In the genomic region with DNA sequence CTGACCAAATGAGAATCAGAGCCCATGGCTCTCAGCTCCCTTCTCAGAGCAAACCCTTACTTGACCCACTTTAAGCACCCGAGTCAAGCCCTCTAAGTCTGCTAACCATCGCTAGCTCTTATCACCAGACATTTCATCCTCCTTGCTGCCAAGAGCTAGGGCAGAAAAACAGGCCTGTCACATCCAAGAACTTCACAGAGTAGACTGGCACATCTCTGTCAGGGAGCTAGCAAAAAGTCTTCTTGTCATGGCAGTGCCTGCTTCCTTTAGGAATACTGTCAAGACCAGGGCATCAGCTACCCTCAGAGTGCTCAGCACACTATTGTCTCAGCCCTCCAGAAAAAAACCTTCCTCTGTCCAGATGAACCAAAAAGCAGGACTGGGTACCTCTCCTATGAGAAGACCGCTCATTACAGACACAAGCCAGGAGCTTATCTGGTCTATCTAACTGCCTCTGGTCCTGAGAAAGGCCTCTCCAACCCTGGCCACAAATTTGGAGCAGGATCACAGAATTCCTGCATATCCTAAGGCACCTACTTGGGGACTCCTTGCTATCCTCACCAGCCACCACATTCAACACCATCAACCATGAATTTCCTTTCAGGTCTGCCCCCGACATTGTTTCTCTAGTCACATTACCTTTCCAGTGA, we compare ENCODE assay signal across 14 cellular contexts. TPM values are rescaled to one million over a fixed set of nuclear protein-coding genes. Genes with fewer than 3 reads are reported as not detected.
DNase-seq lines count a peak whose midpoint lies in the region; ATAC-seq, FAIRE-seq and TF ChIP-seq lines count a peak whose summit lies in the region.
"Had no signal": no experiment of that assay in that cellular context is flagged by ENCODE, and none has a peak within 500 bp of the region (broad histone marks: within the 10 kb centered on the region; RNA-seq: fewer than 3 reads in every experiment).

No MANE protein-coding gene starts in this region.

- CTCF ChIA-PET in SK-N-SH (lab: Yijun Ruan, JAX), result interaction anchor here (1.2 to 3.9 kb wide), 6 partner anchors 10 to 111 kb away, joined by 3 to 21 read pairs (median 8); no protein-coding TSS in a partner anchor

- FAIRE-seq in astrocyte (lab: Jason Lieb, UNC), result no peak

- peaks cover 0 to 12% of the 10 kb centered on the region in 2 experiments for H3K36me3 ChIP-seq in SK-N-SH (replicated peaks in 1 of 2; ENCODE audit: control insufficient read depth in 1 of 2, insufficient read depth in 2 of 2, low read length in 1 of 2)
- H3K36me3 ChIP-seq in astrocyte (ENCODE audit: insufficient read depth, low read length), result no peaks in the 10 kb centered on the region
- H3K36me3 ChIP-seq in aorta (ENCODE audit: control insufficient read depth in 1 of 2, insufficient read depth in 2 of 2, low read length in 1 of 2), result no peaks in the 10 kb centered on the region

- TF ChIP-seq RAD21 in SK-N-SH (IDR thresholded peaks at IDR 0.05; ENCODE audit: low read length), result no peak

- peak overlapping the region; percentile 56 to 96 for H3K27ac ChIP-seq in SK-N-SH (ENCODE audit: low read depth in 2 of 2, low read length in 1 of 2)
- peak overlapping the region; percentile 88 for H3K27ac ChIP-seq in astrocyte (ENCODE audit: low read depth, low read length)
- H3K27ac ChIP-seq in aorta (ENCODE audit: low read depth in 1 of 2, low read length in 2 of 2), result peak overlapping the region; percentile 64 to 74

- H3K4me2 ChIP-seq in SK-N-SH, result peak overlapping the region; percentile 32; the same call in 1 of the 2 replicates
- peak overlapping the region; percentile 72 for H3K4me2 ChIP-seq in astrocyte (ENCODE audit: low read length)

- H3K4me1 ChIP-seq in SK-N-SH (ENCODE audit: control insufficient read depth in 1 of 2, insufficient read depth in 2 of 2, low read depth in 1 of 2, low read length in 1 of 2) (peaks cover 31 to 33% of the 10 kb centered on the region in 2 experiments), astrocyte (ENCODE audit: insufficient read depth, low read length) (peaks cover 37% of the 10 kb centered on the region), aorta (ENCODE audit: control insufficient read depth in 1 of 2, insufficient read depth in 2 of 2, low read length in 2 of 2) (peaks cover 2 to 4% of the 10 kb centered on the region in 2 donors)

- H2AFZ ChIP-seq in SK-N-SH (ENCODE audit: low read depth) (no peak overlapping the region), astrocyte (ENCODE audit: low read depth, low read length) (no peak overlapping the region)

- peaks cover 42% of the 10 kb centered on the region for H3K4me1 Mint-ChIP-seq in astrocyte (ENCODE audit: low read depth, unreplicated experiment)
- H3K4me1 Mint-ChIP-seq: activated naive CD4-positive, alpha-beta T cell treated with anti-CD3 and anti-CD28 coated beads, Interleukin-2, amount 10 ng/mL, durations not matched to agents 7 days and 5 days had no signal

- intact Hi-C loops in aorta (cut with DNase I), result no loop called here

- H3K27me3 ChIP-seq in SK-N-SH (ENCODE audit: insufficient read depth) (no peaks in the 10 kb centered on the region), astrocyte (ENCODE audit: insufficient read depth, low read length) (no peaks in the 10 kb centered on the region), aorta (ENCODE audit: control insufficient read depth in 1 of 2, insufficient read depth in 2 of 2, low read length in 1 of 2) (no peaks in the 10 kb centered on the region)

- TF ChIP-seq CTCF in SK-N-SH (IDR thresholded peaks at IDR 0.05) (no peak), astrocyte (IDR thresholded peaks at IDR 0.05; ENCODE audit: insufficient read depth, low read depth, low read length) (no peak)

- peak overlapping the region; percentile 93 for H3K27ac Mint-ChIP-seq in astrocyte (ENCODE audit: unreplicated experiment)
- H3K27ac Mint-ChIP-seq: activated naive CD4-positive, alpha-beta T cell treated with anti-CD3 and anti-CD28 coated beads, Interleukin-2, amount 10 ng/mL, durations not matched to agents 7 days and 5 days; natural killer cell had no signal

- DNase-seq in SK-N-SH (no peak), astrocyte (ENCODE audit: low read depth) (no peak), islet precursor cell (peak; percentile 66), aorta (no peak), hepatic stellate cell (ENCODE audit: low spot score) (no peak), iPS-NIHi11 (ENCODE audit: low spot score) (no peak)
- DNase-seq: ACHN; activated CD4-positive, alpha-beta T cell treated with anti-CD3 and anti-CD28 coated beads for 1 hour; activated naive CD4-positive, alpha-beta T cell treated with anti-CD3 and anti-CD28 coated beads, Interleukin-2, amount 10 ng/mL, durations not matched to agents 7 days and 5 days; hippocampal formation; natural killer cell had no signal

- H3K9me3 Mint-ChIP-seq in astrocyte (ENCODE audit: unreplicated experiment), result no peaks in the 10 kb centered on the region
- H3K9me3 Mint-ChIP-seq: activated naive CD4-positive, alpha-beta T cell treated with anti-CD3 and anti-CD28 coated beads, Interleukin-2, amount 10 ng/mL, durations not matched to agents 7 days and 5 days; central memory CD8-positive, alpha-beta T cell; natural killer cell had no signal

- no peak overlapping the region for H3K4me3 Mint-ChIP-seq in astrocyte (ENCODE audit: unreplicated experiment)
- H3K4me3 Mint-ChIP-seq: activated naive CD4-positive, alpha-beta T cell treated with anti-CD3 and anti-CD28 coated beads, Interleukin-2, amount 10 ng/mL, durations not matched to agents 7 days and 5 days; central memory CD8-positive, alpha-beta T cell; natural killer cell had no signal

- H3K9ac ChIP-seq in SK-N-SH (peak overlapping the region; percentile 65; the same call in 1 of the 2 replicates), astrocyte (ENCODE audit: low read length) (peak overlapping the region; percentile 63)

- ATAC-seq in SK-N-SH treated with all-trans-retinoic acid at 6 μM for 48 hours (no peak; the same call in 2 of the 3 replicates), aorta (ENCODE audit: low FRiP score) (no peak), GM21367 (IDR thresholded peaks at IDR 0.05; ENCODE audit: unreplicated experiment) (no peak)
- ATAC-seq: natural killer cell had no signal

- peaks cover 27% of the 10 kb centered on the region for H3F3A ChIP-seq in SK-N-SH (replicated peaks; ENCODE audit: insufficient read depth)

- H3K79me2 ChIP-seq in SK-N-SH (ENCODE audit: insufficient read depth) (peaks cover 6% of the 10 kb centered on the region; the same call in 1 of the 2 replicates), astrocyte (ENCODE audit: insufficient read depth, low read length) (peaks cover 16% of the 10 kb centered on the region)

- TF ChIP-seq EP300 in SK-N-SH (IDR thresholded peaks at IDR 0.05; ENCODE audit: borderline replicate concordance in 1 of 2, low read depth in 1 of 2, low read length in 1 of 2), result no peak

- H3K9me2 ChIP-seq in SK-N-SH, result no peaks in the 10 kb centered on the region

- H4K20me1 ChIP-seq in SK-N-SH (ENCODE audit: insufficient read depth) (no peaks in the 10 kb centered on the region), astrocyte (ENCODE audit: insufficient read depth, low read length) (peaks cover 12% of the 10 kb centered on the region)

- H3K27me3 Mint-ChIP-seq in astrocyte (ENCODE audit: low read depth, unreplicated experiment), result no peaks in the 10 kb centered on the region
- H3K27me3 Mint-ChIP-seq: activated naive CD4-positive, alpha-beta T cell treated with anti-CD3 and anti-CD28 coated beads, Interleukin-2, amount 10 ng/mL, durations not matched to agents 7 days and 5 days; central memory CD8-positive, alpha-beta T cell had no signal

- whole genome bisulfite sequencing in SK-N-SH (ENCODE audit: low lambda C conversion rate), result 76% methylated on average over 4 of the region's 4 CpGs
- 52 to 55% methylated on average over 4 of the region's 4 CpGs for WGBS in aorta, 2 donors

- H3K4me3 ChIP-seq in SK-N-SH (ENCODE audit: low read depth in 2 of 2, low read length in 1 of 2) (no peak overlapping the region), astrocyte (ENCODE audit: insufficient read depth, low read depth, low read length) (no peak overlapping the region), aorta (ENCODE audit: low read length in 2 of 2) (no peak overlapping the region)

- H3K9me3 ChIP-seq in SK-N-SH (no peaks in the 10 kb centered on the region), astrocyte (ENCODE audit: insufficient read depth, low read depth, low read length) (no peaks in the 10 kb centered on the region), aorta (ENCODE audit: control insufficient read depth, low read length) (no peaks in the 10 kb centered on the region)

- POLR2A ChIA-PET in SK-N-SH (lab: Yijun Ruan, JAX), result no interaction called here

- H3K36me3 Mint-ChIP-seq in astrocyte (ENCODE audit: low read depth, unreplicated experiment), result peaks cover 18% of the 10 kb centered on the region
- H3K36me3 Mint-ChIP-seq: natural killer cell had no signal

TF ChIP-seq in SK-N-SH, 30 proteins besides CTCF, POLR2A, EP300 and RAD21 (continues in another document):
- TF ChIP-seq, protein P1, sequence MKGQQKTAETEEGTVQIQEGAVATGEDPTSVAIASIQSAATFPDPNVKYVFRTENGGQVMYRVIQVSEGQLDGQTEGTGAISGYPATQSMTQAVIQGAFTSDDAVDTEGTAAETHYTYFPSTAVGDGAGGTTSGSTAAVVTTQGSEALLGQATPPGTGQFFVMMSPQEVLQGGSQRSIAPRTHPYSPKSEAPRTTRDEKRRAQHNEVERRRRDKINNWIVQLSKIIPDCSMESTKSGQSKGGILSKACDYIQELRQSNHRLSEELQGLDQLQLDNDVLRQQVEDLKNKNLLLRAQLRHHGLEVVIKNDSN (IDR thresholded peaks at IDR 0.05; ENCODE audit: borderline replicate concordance, low read depth), result no peak

TF ChIP-seq in SK-N-SH treated with all-trans-retinoic acid at 6 μM for 48 hours, 23 proteins besides CTCF, POLR2A, EP300 and RAD21:
- TF ChIP-seq TOX (CRISPR knock-in tag; IDR thresholded peaks at IDR 0.05; ENCODE audit: borderline replicate concordance) (no peak), PPARA (CRISPR knock-in tag; IDR thresholded peaks at IDR 0.05; ENCODE audit: borderline replicate concordance) (no peak)

RNA-seq across cellular contexts. Expression of a gene that starts 26.2 kb away (rescaled TPM):
- polyA plus RNA-seq in SK-N-SH (2012; rRNA removed) (60.7 and 68.5 TPM in 2 replicates), aorta (10 to 100 TPM; 31.4 to 55.2 TPM)
- polyA plus RNA-seq in SK-N-SH (2012; cell fraction: cytosol; rRNA removed), result 38.4 and 52.6 TPM in 2 replicates
- polyA plus RNA-seq in SK-N-SH (2012; cell fraction: nucleus; rRNA removed), result 69.8 and 71.6 TPM in 2 replicates
- total RNA-seq in astrocyte (58.3 and 60.5 TPM in 2 replicates), aorta (10 to 100 TPM; 44.2 to 45.5 TPM)
